ENCODE assay signal across 8 cellular contexts in genomic region chr1:89633745-89634625, GRCh38. TPM values are rescaled to one million over a fixed set of nuclear protein-coding genes. Genes with fewer than 3 reads are reported as not detected.
A peak's percentile ranks its signal among the peaks of the same experiment; 100 is the strongest.
DNase-seq lines count a peak whose midpoint lies in the region; ATAC-seq and TF ChIP-seq lines count a peak whose summit lies in the region.

No MANE protein-coding gene starts in this region.

- no peaks in the 10 kb centered on the region for H3K9me3 Mint-ChIP-seq in Calu3 (ENCODE audit: low read depth, unreplicated experiment)

- peak overlapping the region; percentile 80 for H3K27ac ChIP-seq in HCT116 (ENCODE audit: low read depth, low read length)
- H3K27ac ChIP-seq in Panc1 (ENCODE audit: low read length), result peak overlapping the region; percentile 91
- peak overlapping the region; percentile 87 to 91 for H3K27ac ChIP-seq in left lung

- no peaks in the 10 kb centered on the region for H3K9me3 ChIP-seq in HCT116 (ENCODE audit: control insufficient read depth in 1 of 2, insufficient read depth in 1 of 2, low read depth in 1 of 2, low read length in 2 of 2)
- no peaks in the 10 kb centered on the region for H3K9me3 ChIP-seq in Panc1 (ENCODE audit: control insufficient read depth, insufficient read depth, low read depth, low read length)
- no peaks in the 10 kb centered on the region for H3K9me3 ChIP-seq in left lung

- H3K79me2 ChIP-seq in HCT116 (ENCODE audit: insufficient read depth, low read length), result peaks cover 49% of the 10 kb centered on the region

- in situ Hi-C loops in Panc1 (cut with HindIII; ENCODE audit: low pct_unique_long_range_greater_than_20kb, low sequenced_read_pairs), result no loop called here

- H3K4me1 ChIP-seq in HCT116 (ENCODE audit: control insufficient read depth in 1 of 2, insufficient read depth in 2 of 2, low read length in 2 of 2) (peaks cover 8 to 36% of the 10 kb centered on the region in 2 experiments; a peak in 3 of 4 replicates), Panc1 (ENCODE audit: control insufficient read depth, insufficient read depth, low read length) (peaks cover 36% of the 10 kb centered on the region), left lung (peaks cover 5 to 52% of the 10 kb centered on the region in 2 donors)

- H4K20me1 ChIP-seq in HCT116 (ENCODE audit: insufficient read depth), result peaks cover 3% of the 10 kb centered on the region; the same call in 1 of the 2 replicates

- no peak overlapping the region for H3K27ac Mint-ChIP-seq in Calu3 (ENCODE audit: unreplicated experiment)

- TF ChIP-seq RAD21 in HCT116 (IDR thresholded peaks at IDR 0.05; ENCODE audit: low read depth), result no peak

- H3K27me3 Mint-ChIP-seq in Calu3 (ENCODE audit: unreplicated experiment), result no peaks in the 10 kb centered on the region

- TF ChIP-seq CTCF in Calu3 (IDR thresholded peaks at IDR 0.05; ENCODE audit: unreplicated experiment) (no peak), HCT116 (IDR thresholded peaks at IDR 0.05 in 2 of 3, conservative IDR thresholded peaks at IDR 0.05 in 1 of 3; ENCODE audit: borderline replicate concordance in 1 of 3, insufficient read depth in 1 of 3, low read depth in 2 of 3, low read length in 2 of 3) (no peak), Panc1 (IDR thresholded peaks at IDR 0.05) (no peak), cardiac fibroblast (IDR thresholded peaks at IDR 0.05; ENCODE audit: low read depth, low read length) (no peak), left lung (IDR thresholded peaks at IDR 0.05) (no peak)

- peak; percentile 7; the same call in 1 of the 2 replicates for ATAC-seq in HCT116
- ATAC-seq in Panc1, result peak; percentile 23
- ATAC-seq in left lung, result peak; percentile 22

- RAD21 ChIA-PET in HCT116 (lab: Charles Lee; ENCODE audit: low non-redundant PET in 1 of 2, low total read pairs in 2 of 2, uncharacterized antibody in 2 of 2, unreplicated experiment in 2 of 2), result no interaction called here

- POLR2A ChIA-PET in HCT116 (lab: Charles Lee), result no interaction called here
- POLR2A ChIA-PET in Panc1 (lab: Charles Lee), result no interaction called here

- H3K4me3 ChIP-seq in HCT116 (replicated peaks in 1 of 2; ENCODE audit: low read depth in 1 of 2, low read length in 2 of 2) (peak overlapping the region; percentile 55 to 80), Panc1 (ENCODE audit: low read depth in 2 of 2, low read length in 2 of 2) (peak overlapping the region; percentile 72 to 87), cardiac fibroblast (replicated peaks in 1 of 2; ENCODE audit: low read depth in 2 of 2, low read length in 2 of 2) (peak overlapping the region; percentile 81 to 95), left lung (peak overlapping the region; percentile 90 to 96)

- no peaks in the 10 kb centered on the region for H3K36me3 ChIP-seq in HCT116 (ENCODE audit: control insufficient read depth in 1 of 2, insufficient read depth in 2 of 2, low read length in 2 of 2)
- no peaks in the 10 kb centered on the region for H3K36me3 ChIP-seq in Panc1 (ENCODE audit: control insufficient read depth, insufficient read depth, low read length)
- H3K36me3 ChIP-seq in left lung, result no peaks in the 10 kb centered on the region

- H3K9me2 ChIP-seq in HCT116 (ENCODE audit: insufficient read depth), result no peaks in the 10 kb centered on the region

- BruUV-seq in Calu3 (replicated peaks; lab: Mats Ljungman, UMichigan), result TSS peak; percentile 41
- TSS peak; percentile 44 for BruUV-seq in HCT116 (replicated peaks; lab: Mats Ljungman, UMichigan)
- no TSS peak for BruUV-seq in Panc1 (replicated peaks; lab: Mats Ljungman, UMichigan)

- peak overlapping the region; percentile 82 for H3K9ac ChIP-seq in HCT116 (ENCODE audit: low read length)

- peaks cover 17% of the 10 kb centered on the region for H3K36me3 Mint-ChIP-seq in Calu3 (ENCODE audit: insufficient read depth, unreplicated experiment)

- H3K4me1 Mint-ChIP-seq in Calu3 (ENCODE audit: low read depth, unreplicated experiment), result peaks cover 11% of the 10 kb centered on the region

- TF ChIP-seq POLR2A in HCT116 (IDR thresholded peaks at IDR 0.05; ENCODE audit: borderline replicate concordance, extremely low read depth, insufficient read depth, insufficient read length), result no peak

- DNase-seq in Calu3 (peak; percentile 24), HCT116 (ENCODE audit: low read depth, low spot score) (no peak), Panc1 (ENCODE audit: low read depth, low spot score) (no peak), cardiac fibroblast (ENCODE audit: low read depth in 2 of 2) (peak; percentile 50 to 51), left lung (peak in 1 of 2 donors; percentile 34), LoVo (ENCODE audit: low spot score) (no peak), NCI-H446 treated with DMSO at 0.1 percent for 48 hours (lab: John Stamatoyannopoulos, UW) (no peak)
- peak in 4 of 6 experiments; percentile 20 to 64 (median 32) for DNase-seq in stimulated activated naive CD4-positive, alpha-beta T cell (lab: John Stamatoyannopoulos, UW)

- peak overlapping the region; percentile 89 for H3K4me3 Mint-ChIP-seq in Calu3 (ENCODE audit: low read depth, unreplicated experiment)

- peak overlapping the region; percentile 94 for H3K4me2 ChIP-seq in HCT116 (ENCODE audit: low read length)

- CTCF ChIA-PET in Calu3 (lab: Charles Lee), result interaction anchor here (0.7 kb wide), 1 partner anchor 129 kb away, joined by 3 read pairs; no protein-coding TSS in a partner anchor
- CTCF ChIA-PET in HCT116 (lab: Charles Lee), result interaction anchor here (2.3 kb wide), 1 partner anchor 129 kb away, joined by 10 read pairs; no protein-coding TSS in a partner anchor
- CTCF ChIA-PET in Panc1 (lab: Charles Lee), result interaction anchor here (4.0 kb wide), 1 partner anchor 129 kb away, joined by 28 read pairs; no protein-coding TSS in a partner anchor

- H3K27me3 ChIP-seq in HCT116 (ENCODE audit: insufficient read depth, low read length) (no peaks in the 10 kb centered on the region), Panc1 (ENCODE audit: control insufficient read depth, insufficient read depth, low read length) (no peaks in the 10 kb centered on the region), left lung (no peaks in the 10 kb centered on the region)

- intact Hi-C loops in Calu3 (cut with micrococcal nuclease; ENCODE audit: unreplicated experiment) (loop anchor here (10.0 kb wide), 1 partner anchor 371 kb away; no protein-coding TSS in a partner anchor), HCT116 (cut with micrococcal nuclease) (loop anchor here (1.0 to 10.0 kb wide), 3 partner anchors 109 to 361 kb away; partner anchors contain the start of genes LRRC8B and ZNF326), Panc1 (cut with micrococcal nuclease; ENCODE audit: unreplicated experiment) (loop anchor here (1.0 kb wide), 1 partner anchor 129 kb away; no protein-coding TSS in a partner anchor), left lung (cut with DNase I) (loop anchor here in 1 of 2 donors (5.0 kb wide), 2 partner anchors 128 to 353 kb away; no protein-coding TSS in a partner anchor)

- peak overlapping the region; percentile 12 for H2AFZ ChIP-seq in HCT116 (ENCODE audit: low read depth, low read length, poor library complexity, severe bottlenecking)

TF ChIP-seq in HCT116, 20 proteins besides CTCF, POLR2A, EP300 and RAD21:
- no peak for TF ChIP-seq ZNF274 (IDR thresholded peaks at IDR 0.05; ENCODE audit: low read depth, low read length)
- TF ChIP-seq SRF (IDR thresholded peaks at IDR 0.05; ENCODE audit: low read depth), result no peak
- TF ChIP-seq POLR2AphosphoS5 (IDR thresholded peaks at IDR 0.05; ENCODE audit: low read depth, low read length), result no peak

RNA-seq across cellular contexts. Expression of gene LRRC8C, which starts 1.1 kb away (rescaled TPM):
- 2.7 and 3.5 TPM in 2 replicates for total RNA-seq in Calu3 (2022)
- 8.4 TPM for total RNA-seq in HCT116 (2021; ENCODE audit: unreplicated experiment)
- polyA plus RNA-seq in HCT116 (2012), result 1.7 and 2.2 TPM in 2 replicates
- 17.1 TPM for total RNA-seq in Panc1 (2021; ENCODE audit: unreplicated experiment)
- polyA plus RNA-seq in Panc1 (2012; ENCODE audit: insufficient read length), result 6.5 TPM
- total RNA-seq in left lung, result 10 to 100 TPM; 11.4 to 11.6 TPM

Comparison
In these comparisons a context has a peak if more than half of its experiments do, and no peak if none do; other contexts are left out.
1. DNase-seq: peak in Calu3 (single experiment), cardiac fibroblast (2 of 2) and stimulated activated naive CD4-positive, alpha-beta T cell (4 of 6); none in HCT116 (single experiment), Panc1 (single experiment), LoVo (single experiment) and NCI-H446 treated with DMSO at 0.1 percent for 48 hours (single experiment).
2. Peak in every context shown above with its lines, with median percentiles within 50 percentile points of each other: ATAC-seq, H3K27ac ChIP-seq and H3K4me3 ChIP-seq.